In the genomic region with DNA sequence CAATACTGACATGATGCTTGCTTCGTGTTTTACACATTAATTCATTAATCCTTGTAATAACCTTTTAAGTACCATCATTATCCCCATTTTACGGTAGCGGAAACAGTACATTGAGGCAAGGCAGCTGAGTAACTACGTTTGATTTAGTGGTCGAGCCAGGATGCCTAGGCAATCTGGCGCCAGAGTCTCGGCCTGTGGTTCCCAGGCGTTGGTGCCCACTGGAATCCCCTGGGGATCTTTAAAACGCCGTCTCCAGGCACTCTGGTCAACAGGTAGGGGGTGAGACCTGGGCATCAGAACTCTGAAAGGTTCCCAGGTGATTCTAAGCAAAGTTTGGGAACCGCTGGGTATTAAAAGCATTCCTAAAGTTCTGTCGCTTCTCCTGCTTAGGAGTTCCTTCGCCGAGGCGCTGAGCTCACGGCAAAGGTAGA, we compare ENCODE assay signal across 8 cellular contexts. TPM values are rescaled to one million over a fixed set of nuclear protein-coding genes. Genes with fewer than 3 reads are reported as not detected.
A peak's percentile ranks its signal among the peaks of the same experiment; 100 is the strongest.
DNase-seq lines count a peak whose midpoint lies in the region; ATAC-seq and TF ChIP-seq lines count a peak whose summit lies in the region.

No MANE protein-coding gene starts in this region.

- ATAC-seq in activated CD8-positive, alpha-beta memory T cell treated with anti-CD3 and anti-CD28 coated beads, Interleukin-2, amount 10 ng/mL, durations not matched to agents 7 days and 5 days = no peak
- ATAC-seq in activated B cell treated with CpG ODN at 0.5 μM for 24 hours (ENCODE audit: low read depth) (no peak), GM19324 (IDR thresholded peaks at IDR 0.05; ENCODE audit: low FRiP score, unreplicated experiment) (no peak), GM21825 (IDR thresholded peaks at IDR 0.05; ENCODE audit: unreplicated experiment) (no peak)
- ATAC-seq in stimulated activated naive CD8-positive, alpha-beta T cell treated with anti-CD3 and anti-CD28 coated beads, Interleukin-15, amount 100 ng/mL, for 72 hours = peak; percentile 4

- peaks cover 24% of the 10 kb centered on the region for H3K27me3 ChIP-seq in iPS-15b (ENCODE audit: control insufficient read depth, insufficient read depth, low read length)

- peak overlapping the region; percentile 82 for H3K9ac ChIP-seq in iPS-15b (ENCODE audit: low read depth, low read length)

- H3K27me3 Mint-ChIP-seq in activated CD8-positive, alpha-beta memory T cell treated with anti-CD3 and anti-CD28 coated beads, Interleukin-2, amount 10 ng/mL, durations not matched to agents 7 days and 5 days = peaks cover 16% of the 10 kb centered on the region
- H3K27me3 Mint-ChIP-seq in activated B cell treated with CpG ODN at 0.5 μM for 24 hours = no peaks in the 10 kb centered on the region
- H3K27me3 Mint-ChIP-seq in stimulated activated naive CD8-positive, alpha-beta T cell treated with anti-CD3 and anti-CD28 coated beads, Interleukin-15, amount 100 ng/mL, for 72 hours = peaks cover 12% of the 10 kb centered on the region

- no peak for TF ChIP-seq CTCF in activated B cell treated with CpG ODN at 0.5 μM for 24 hours (IDR thresholded peaks at IDR 0.05)

- intact Hi-C loops in activated B cell treated with CpG ODN at 0.5 μM for 24 hours (cut with micrococcal nuclease) = loop anchor here (1.0 to 5.0 kb wide), 5 partner anchors 239 to 758 kb away; a partner anchor contains a TSS

- no peak for DNase-seq in activated CD8-positive, alpha-beta memory T cell treated with anti-CD3 and anti-CD28 coated beads, Interleukin-2, amount 10 ng/mL, durations not matched to agents 7 days and 5 days
- no peak for DNase-seq in activated CD8-positive, alpha-beta memory T cell treated with anti-CD3 and anti-CD28 coated beads, Interleukin-2, amount 50 U/mL, for 48 hours
- DNase-seq in activated B cell treated with CpG ODN at 0.5 μM for 24 hours = no peak
- no peak for DNase-seq in stimulated activated naive CD8-positive, alpha-beta T cell treated with anti-CD3 and anti-CD28 coated beads, Interleukin-15, amount 100 ng/mL, for 72 hours
- no peak for DNase-seq in activated CD8-positive, alpha-beta memory T cell treated with anti-CD3 and anti-CD28 coated beads for 24 hours

- H3K36me3 ChIP-seq in iPS-15b (ENCODE audit: control insufficient read depth, insufficient read depth, low read length) = no peaks in the 10 kb centered on the region

- peak overlapping the region; percentile 83 for H3K4me3 ChIP-seq in iPS-15b (ENCODE audit: low read depth, low read length)

- H3K9me3 ChIP-seq in iPS-15b (ENCODE audit: control insufficient read depth, insufficient read depth, low read length) = no peaks in the 10 kb centered on the region

- peaks cover 31% of the 10 kb centered on the region for H3K4me1 Mint-ChIP-seq in activated CD8-positive, alpha-beta memory T cell treated with anti-CD3 and anti-CD28 coated beads, Interleukin-2, amount 10 ng/mL, durations not matched to agents 7 days and 5 days
- peaks cover 56% of the 10 kb centered on the region for H3K4me1 Mint-ChIP-seq in activated B cell treated with CpG ODN at 0.5 μM for 24 hours
- peaks cover 29% of the 10 kb centered on the region for H3K4me1 Mint-ChIP-seq in stimulated activated naive CD8-positive, alpha-beta T cell treated with anti-CD3 and anti-CD28 coated beads, Interleukin-15, amount 100 ng/mL, for 72 hours

- peak overlapping the region; percentile 79 for H3K4me3 Mint-ChIP-seq in activated CD8-positive, alpha-beta memory T cell treated with anti-CD3 and anti-CD28 coated beads, Interleukin-2, amount 10 ng/mL, durations not matched to agents 7 days and 5 days
- H3K4me3 Mint-ChIP-seq in activated B cell treated with CpG ODN at 0.5 μM for 24 hours = peak overlapping the region; percentile 87
- H3K4me3 Mint-ChIP-seq in stimulated activated naive CD8-positive, alpha-beta T cell treated with anti-CD3 and anti-CD28 coated beads, Interleukin-15, amount 100 ng/mL, for 72 hours = peak overlapping the region; percentile 79 to 86

- peak overlapping the region; percentile 33 for H3K27ac Mint-ChIP-seq in activated CD8-positive, alpha-beta memory T cell treated with anti-CD3 and anti-CD28 coated beads, Interleukin-2, amount 10 ng/mL, durations not matched to agents 7 days and 5 days
- peak overlapping the region; percentile 89 for H3K27ac Mint-ChIP-seq in activated B cell treated with CpG ODN at 0.5 μM for 24 hours
- peak overlapping the region; percentile 44 to 63 for H3K27ac Mint-ChIP-seq in stimulated activated naive CD8-positive, alpha-beta T cell treated with anti-CD3 and anti-CD28 coated beads, Interleukin-15, amount 100 ng/mL, for 72 hours

- CTCF ChIA-PET in activated CD8-positive, alpha-beta memory T cell treated with anti-CD3 and anti-CD28 coated beads, Interleukin-2, amount 10 ng/mL, durations not matched to agents 7 days and 5 days (lab: Charles Lee) = interaction anchor here (1.2 to 2.0 kb wide), 3 partner anchors 9 to 467 kb away, joined by 3 to 13 read pairs (median 3); a partner anchor contains a TSS
- CTCF ChIA-PET in activated B cell treated with CpG ODN at 0.5 μM for 24 hours (lab: Charles Lee) = interaction anchor here (1.6 kb wide), 1 partner anchor 37 kb away, joined by 5 read pairs; no protein-coding TSS in a partner anchor

- POLR2A ChIA-PET in activated B cell treated with CpG ODN at 0.5 μM for 24 hours (lab: Charles Lee) = interaction anchor here (0.6 to 1.7 kb wide), 10 partner anchors 8 to 1962 kb away, joined by 3 to 9 read pairs (median 4); a partner anchor contains a TSS

- no peaks in the 10 kb centered on the region for H3K9me3 Mint-ChIP-seq in activated CD8-positive, alpha-beta memory T cell treated with anti-CD3 and anti-CD28 coated beads, Interleukin-2, amount 10 ng/mL, durations not matched to agents 7 days and 5 days (ENCODE audit: low read depth)
- no peaks in the 10 kb centered on the region for H3K9me3 Mint-ChIP-seq in activated B cell treated with CpG ODN at 0.5 μM for 24 hours
- H3K9me3 Mint-ChIP-seq in stimulated activated naive CD8-positive, alpha-beta T cell treated with anti-CD3 and anti-CD28 coated beads, Interleukin-15, amount 100 ng/mL, for 72 hours = no peaks in the 10 kb centered on the region

- H3K36me3 Mint-ChIP-seq in activated CD8-positive, alpha-beta memory T cell treated with anti-CD3 and anti-CD28 coated beads, Interleukin-2, amount 10 ng/mL, durations not matched to agents 7 days and 5 days = peaks cover 14% of the 10 kb centered on the region
- H3K36me3 Mint-ChIP-seq in activated B cell treated with CpG ODN at 0.5 μM for 24 hours (ENCODE audit: low read depth) = peaks cover 20% of the 10 kb centered on the region

- H3K4me1 ChIP-seq in iPS-15b (ENCODE audit: control insufficient read depth, insufficient read depth, low read length) = peaks cover 3% of the 10 kb centered on the region

RNA-seq across cellular contexts. Expression of a gene that starts 1.0 kb away (rescaled TPM):
- total RNA-seq in activated CD8-positive, alpha-beta memory T cell treated with anti-CD3 and anti-CD28 coated beads, Interleukin-2, amount 10 ng/mL, durations not matched to agents 7 days and 5 days = 10 to 100 TPM; 15.3 to 18.5 TPM
- 50.3 and 51.6 TPM in 2 replicates for total RNA-seq in activated B cell treated with CpG ODN at 0.5 μM for 24 hours

Comparison
In these comparisons a context has a peak if more than half of its experiments do, and no peak if none do; other contexts are left out.
1. H3K27ac Mint-ChIP-seq: peak in every context shown above with its lines; median percentile 89 in activated B cell treated with CpG ODN at 0.5 μM for 24 hours; 54 in stimulated activated naive CD8-positive, alpha-beta T cell treated with anti-CD3 and anti-CD28 coated beads, Interleukin-15, amount 100 ng/mL, for 72 hours; 33 in activated CD8-positive, alpha-beta memory T cell treated with anti-CD3 and anti-CD28 coated beads, Interleukin-2, amount 10 ng/mL, durations not matched to agents 7 days and 5 days.